1 cellular context compared by ENCODE assay signal in genomic region chr11:113847580-113847979, GRCh38.
TF ChIP-seq lines count a peak whose summit lies in the region.

No MANE protein-coding gene starts in this region.

TF ChIP-seq in GM23338, 12 proteins besides CTCF, POLR2A, EP300 and RAD21 (continued from another document):
- TF ChIP-seq ZNF462 (CRISPR knock-in tag; IDR thresholded peaks at IDR 0.05), result no peak
- TF ChIP-seq STAT1 (IDR thresholded peaks at IDR 0.05; ENCODE audit: unreplicated experiment), result no peak
- TF ChIP-seq ETS1 (IDR thresholded peaks at IDR 0.05), result no peak
- TF ChIP-seq CREB1 (CRISPR knock-in tag; IDR thresholded peaks at IDR 0.05; ENCODE audit: low read depth), result no peak
- TF ChIP-seq EZH2phosphoT487 (IDR thresholded peaks at IDR 0.05; ENCODE audit: unreplicated experiment), result no peak
- no peak for TF ChIP-seq ZNF114 (CRISPR knock-in tag; IDR thresholded peaks at IDR 0.05)
- no peak for TF ChIP-seq JUNB (IDR thresholded peaks at IDR 0.05; ENCODE audit: unreplicated experiment)
- TF ChIP-seq POLR2AphosphoS5 (IDR thresholded peaks at IDR 0.05; ENCODE audit: low read depth), result no peak
- TF ChIP-seq ZNF331 (CRISPR knock-in tag; IDR thresholded peaks at IDR 0.05; ENCODE audit: low read depth), result no peak
- no peak for TF ChIP-seq REST (IDR thresholded peaks at IDR 0.05; ENCODE audit: unreplicated experiment)
TF ChIP-seq in GM23338: peak in this region for 0.
